ENCODE assay signal across 16 cellular contexts in genomic region chr10:48817141-48817540, GRCh38.
"Had no signal": no experiment of that assay in that cellular context is flagged by ENCODE, and none has a peak within 500 bp of the region (broad histone marks: within the 10 kb centered on the region; RNA-seq: fewer than 3 reads in every experiment).

No MANE protein-coding gene starts in this region.

- H3K27ac ChIP-seq: colonic mucosa, dorsolateral prefrontal cortex, esophagus muscularis mucosa, foreskin keratinocyte, gastroesophageal sphincter, heart right ventricle, left lung, lower lobe of right lung had no signal

- H3K36me3 ChIP-seq: colonic mucosa, esophagus muscularis mucosa, gastroesophageal sphincter had no signal

- H3K9me3 ChIP-seq: colonic mucosa, esophagus muscularis mucosa, gastroesophageal sphincter, heart right ventricle, left lung, lower lobe of right lung had no signal

- H3K4me3 ChIP-seq: colonic mucosa, dorsolateral prefrontal cortex, esophagus muscularis mucosa, gastroesophageal sphincter, heart right ventricle, left lung, lower lobe of right lung had no signal

- DNase-seq: colonic mucosa; dermis blood vessel endothelial cell; dorsolateral prefrontal cortex; effector CD4-positive, alpha-beta T cell; effector memory CD4-positive, alpha-beta T cell; foreskin keratinocyte; heart right ventricle; hippocampal formation; left cardiac atrium; left lung; left ventricle myocardium superior; lower lobe of right lung; mesendoderm; midbrain had no signal

- H3K4me1 ChIP-seq: colonic mucosa, gastroesophageal sphincter, left lung, lower lobe of right lung had no signal

- H3K27me3 ChIP-seq: colonic mucosa, esophagus muscularis mucosa, foreskin keratinocyte, heart right ventricle, left lung had no signal

- ATAC-seq: foreskin keratinocyte, gastroesophageal sphincter, heart right ventricle, left cardiac atrium, left lung, left ventricle myocardium superior, lower lobe of right lung had no signal
